8 cellular contexts compared by ENCODE assay signal in the genomic region with DNA sequence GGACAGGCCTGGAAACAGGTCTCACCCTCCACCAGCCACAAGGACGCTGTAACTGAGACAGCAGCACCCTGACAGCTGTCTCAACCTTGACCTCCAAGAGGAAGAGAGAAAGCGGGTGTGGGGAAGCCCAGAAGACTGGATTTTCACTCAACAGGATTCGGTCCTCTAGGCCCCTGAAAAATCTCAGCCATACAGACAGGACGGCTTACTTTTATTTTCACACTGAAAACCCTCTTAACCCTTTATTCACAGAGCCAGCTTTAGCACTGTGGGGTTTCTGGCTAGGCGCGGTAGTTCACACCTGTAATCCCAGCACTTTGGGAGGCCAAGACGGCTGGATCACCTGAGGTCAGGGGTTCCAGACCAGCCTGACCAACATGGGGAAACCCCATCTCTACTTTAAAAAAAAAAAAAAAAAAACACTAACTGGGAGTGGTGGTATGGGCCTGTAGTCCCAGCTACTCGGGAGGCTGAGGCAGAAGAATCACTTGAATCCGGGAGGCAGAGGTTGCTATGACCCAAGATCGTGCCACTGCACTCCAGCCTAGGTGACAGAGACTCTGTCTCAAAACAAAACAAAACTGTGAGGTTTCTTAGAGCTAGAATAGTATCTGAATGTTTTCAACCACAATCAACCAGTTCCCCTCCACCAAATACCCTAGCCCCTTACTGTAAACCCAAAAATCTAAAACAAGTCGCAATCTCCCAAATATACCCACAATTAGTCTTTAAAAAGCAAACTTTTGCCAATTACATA. TPM values are rescaled to one million over a fixed set of nuclear protein-coding genes. Genes with fewer than 3 reads are reported as not detected.
DNase-seq lines count a peak whose midpoint lies in the region; ATAC-seq lines count a peak whose summit lies in the region.
"Had no signal": no experiment of that assay in that cellular context is flagged by ENCODE, and none has a peak within 500 bp of the region (broad histone marks: within the 10 kb centered on the region; RNA-seq: fewer than 3 reads in every experiment).

No MANE protein-coding gene starts in this region.

- DNase-seq in Ammon's horn (ENCODE audit: low spot score) = no peak
- DNase-seq in globus pallidus (ENCODE audit: low spot score) = no peak
- DNase-seq: KG1 had no signal

- H3K4me3 ChIP-seq in skeletal muscle satellite cell (ENCODE audit: low read length) = no peak overlapping the region

- peaks cover 66% of the 10 kb centered on the region for H3K4me1 ChIP-seq in skeletal muscle satellite cell (ENCODE audit: control insufficient read depth, insufficient read depth, low read length)

- peak overlapping the region; percentile 86 for H3K4me3 Mint-ChIP-seq in activated naive CD4-positive, alpha-beta T cell treated with anti-CD3 and anti-CD28 coated beads, Interleukin-2, amount 50 U/mL, for 24 hours

- H3K4me1 Mint-ChIP-seq in activated naive CD4-positive, alpha-beta T cell treated with anti-CD3 and anti-CD28 coated beads, Interleukin-2, amount 50 U/mL, for 24 hours = peaks cover 87% of the 10 kb centered on the region

- H3K36me3 ChIP-seq in skeletal muscle satellite cell (ENCODE audit: insufficient read depth, low read length) = peaks cover 7% of the 10 kb centered on the region

- H3K4me2 ChIP-seq in skeletal muscle satellite cell (ENCODE audit: low read length) = peak overlapping the region; percentile 7

- H3K27ac Mint-ChIP-seq in activated naive CD4-positive, alpha-beta T cell treated with anti-CD3 and anti-CD28 coated beads, Interleukin-2, amount 50 U/mL, for 24 hours = peak overlapping the region; percentile 94

- ATAC-seq in GM19025 (IDR thresholded peaks at IDR 0.05; ENCODE audit: low read depth, unreplicated experiment) (peak; percentile 41), HG03175 (IDR thresholded peaks at IDR 0.05; ENCODE audit: unreplicated experiment) (peak; percentile 31), GM18502 (IDR thresholded peaks at IDR 0.05; ENCODE audit: poor library complexity, unreplicated experiment) (no peak)

- no peaks in the 10 kb centered on the region for H3K27me3 Mint-ChIP-seq in activated naive CD4-positive, alpha-beta T cell treated with anti-CD3 and anti-CD28 coated beads, Interleukin-2, amount 50 U/mL, for 24 hours

- no peaks in the 10 kb centered on the region for H3K27me3 ChIP-seq in skeletal muscle satellite cell (ENCODE audit: control insufficient read depth, insufficient read depth, low read length)

- peaks cover 15% of the 10 kb centered on the region for H3K36me3 Mint-ChIP-seq in activated naive CD4-positive, alpha-beta T cell treated with anti-CD3 and anti-CD28 coated beads, Interleukin-2, amount 50 U/mL, for 24 hours

- H3K9ac ChIP-seq in skeletal muscle satellite cell (ENCODE audit: low read depth, low read length) = no peak overlapping the region

- no peaks in the 10 kb centered on the region for H3K9me3 ChIP-seq in skeletal muscle satellite cell (replicated peaks; ENCODE audit: low read length)

- no peaks in the 10 kb centered on the region for H3K9me3 Mint-ChIP-seq in activated naive CD4-positive, alpha-beta T cell treated with anti-CD3 and anti-CD28 coated beads, Interleukin-2, amount 50 U/mL, for 24 hours

RNA-seq across cellular contexts. Expression of gene ANKRD11, which starts 5.3 kb away (rescaled TPM):
- 53.7 and 63.9 TPM in 2 replicates for total RNA-seq in skeletal muscle satellite cell (2012; rRNA removed)

RNA-seq across cellular contexts. Expression of gene SPG7, which starts 23.1 kb away (rescaled TPM):
- total RNA-seq in skeletal muscle satellite cell (2012; rRNA removed) = 75.1 and 98.6 TPM in 2 replicates
